ENCODE assay signal across 32 cellular contexts in the genomic region with DNA sequence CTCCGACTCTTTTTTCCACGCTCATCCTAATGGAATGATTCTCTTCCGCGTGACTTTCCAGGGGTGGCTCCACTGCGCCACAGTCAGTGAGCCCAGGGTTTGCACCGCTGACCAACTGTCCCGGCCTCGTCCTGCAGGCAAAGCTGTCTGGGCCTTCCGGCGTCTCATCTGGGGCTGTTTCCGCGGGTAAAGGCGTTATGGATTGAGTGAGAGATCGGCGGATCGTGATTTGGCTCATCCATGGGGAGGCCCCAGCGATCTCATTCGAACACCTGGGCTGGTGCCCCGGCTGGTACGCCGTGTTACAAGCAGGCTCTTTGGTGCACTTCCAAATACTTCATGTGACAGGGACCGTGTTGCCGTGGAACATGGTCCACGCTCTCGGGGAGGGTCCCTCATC. TPM values are rescaled to one million over a fixed set of nuclear protein-coding genes. Genes with fewer than 3 reads are reported as not detected.
"Had no signal": no experiment of that assay in that cellular context is flagged by ENCODE, and none has a peak within 500 bp of the region (broad histone marks: within the 10 kb centered on the region; RNA-seq: fewer than 3 reads in every experiment).

No MANE protein-coding gene starts in this region.

- H3K4me3 Mint-ChIP-seq: natural killer cell treated with Interleukin-12 subunit alpha and Interleukin-12 subunit beta and Interleukin-15 and Interleukin-18, amount 100 ng/mL, for 72 hours; nephron progenitor cell; neural crest cell; stimulated activated memory B cell treated with anti-CD40 and anti-IgM and Interleukin-4, amounts not matched to agents 10 μg/mL and 1 μg/mL and 100 μg/mL, for 72 hours; stimulated activated naive CD8-positive, alpha-beta T cell treated with anti-CD3 and anti-CD28 coated beads, Interleukin-15, amount 100 ng/mL, for 72 hours; type B pancreatic cell had no signal

- H3K4me1 ChIP-seq: parathyroid adenoma, psoas muscle, spleen, suprapubic skin, testis, tibial artery, transverse colon, upper lobe of right lung, vagina had no signal

- H3K9ac ChIP-seq: parathyroid adenoma had no signal

- DNase-seq: naive thymus-derived CD8-positive, alpha-beta T cell; nephron progenitor cell; occipital lobe; ovary; posterior cingulate gyrus; psoas muscle; right cardiac atrium; spleen; stimulated activated CD4-positive, alpha-beta T cell treated with anti-CD3 and anti-CD28 coated beads, Interleukin-12 subunit alpha, Interleukin-12 subunit beta, amount 100 ng/mL, for 4 hours; stimulated activated CD4-positive, alpha-beta T cell treated with anti-CD3 and anti-CD28 coated beads, Interleukin-1b, Interleukin-23, amount 100 ng/mL, for 48 hours; stimulated activated CD4-positive, alpha-beta T cell treated with anti-CD3 and anti-CD28 coated beads, Interleukin-4, amount 100 ng/mL, for 1 hour; stimulated activated CD4-positive, alpha-beta T cell treated with anti-CD3 and anti-CD28 coated beads, Interleukin-4, amount 100 ng/mL, for 4 hours; stimulated activated CD8-positive, alpha-beta memory T cell treated with anti-CD3 and anti-CD28 coated beads, Interleukin-4, amount 100 ng/mL, for 48 hours; stimulated activated naive CD4-positive, alpha-beta T cell; stimulated activated naive CD8-positive, alpha-beta T cell treated with anti-CD3 and anti-CD28 coated beads, Interleukin-15, amount 100 ng/mL, for 72 hours; stimulated activated naive CD8-positive, alpha-beta T cell treated with anti-CD3 and anti-CD28 coated beads, Interleukin-15, Interleukin-2, amounts not matched to agents 100 U/mL and 50 U/mL, for 24 hours; testis; tibial artery; transverse colon; upper lobe of right lung had no signal

- H3K4me3 ChIP-seq: ovary, psoas muscle, skin epidermis, smooth muscle cell, spleen, suprapubic skin, testis, tibial artery, transverse colon, upper lobe of right lung, vagina had no signal

- H3K36me3 Mint-ChIP-seq: naive thymus-derived CD8-positive, alpha-beta T cell; natural killer cell treated with Interleukin-12 subunit alpha and Interleukin-12 subunit beta and Interleukin-15 and Interleukin-18, amount 100 ng/mL, for 72 hours; stimulated activated memory B cell treated with anti-CD40 and anti-IgM and Interleukin-4, amounts not matched to agents 10 μg/mL and 1 μg/mL and 100 μg/mL, for 72 hours; type B pancreatic cell had no signal

- ATAC-seq: naive thymus-derived CD8-positive, alpha-beta T cell; natural killer cell treated with Interleukin-12 subunit alpha and Interleukin-12 subunit beta and Interleukin-15 and Interleukin-18, amount 100 ng/mL, for 72 hours; psoas muscle; right cardiac atrium; sciatic nerve; stimulated activated memory B cell treated with anti-CD40 and anti-IgM and Interleukin-4, amounts not matched to agents 10 μg/mL and 1 μg/mL and 100 μg/mL, for 72 hours; stimulated activated naive CD8-positive, alpha-beta T cell treated with anti-CD3 and anti-CD28 coated beads, Interleukin-15, amount 100 ng/mL, for 72 hours; stimulated activated naive CD8-positive, alpha-beta T cell treated with anti-CD3 and anti-CD28 coated beads, Interleukin-15, Interleukin-2, amounts not matched to agents 100 U/mL and 50 U/mL, for 24 hours; upper lobe of right lung had no signal

- H3K27me3 ChIP-seq: ovary, testis, upper lobe of right lung, vagina had no signal

- H3K4me1 Mint-ChIP-seq: neural crest cell; stimulated activated memory B cell treated with anti-CD40 and anti-IgM and Interleukin-4, amounts not matched to agents 10 μg/mL and 1 μg/mL and 100 μg/mL, for 72 hours; stimulated activated naive CD8-positive, alpha-beta T cell treated with anti-CD3 and anti-CD28 coated beads, Interleukin-15, amount 100 ng/mL, for 72 hours had no signal

- H3K79me2 ChIP-seq: parathyroid adenoma had no signal

- H2AFZ ChIP-seq: parathyroid adenoma had no signal

- H3K9me3 Mint-ChIP-seq: naive thymus-derived CD8-positive, alpha-beta T cell; natural killer cell treated with Interleukin-12 subunit alpha and Interleukin-12 subunit beta and Interleukin-15 and Interleukin-18, amount 100 ng/mL, for 72 hours; neural crest cell; stimulated activated memory B cell treated with anti-CD40 and anti-IgM and Interleukin-4, amounts not matched to agents 10 μg/mL and 1 μg/mL and 100 μg/mL, for 72 hours; stimulated activated naive CD8-positive, alpha-beta T cell treated with anti-CD3 and anti-CD28 coated beads, Interleukin-15, amount 100 ng/mL, for 72 hours; type B pancreatic cell had no signal

- H3K27ac ChIP-seq: ovary, parathyroid adenoma, psoas muscle, skin epidermis, spleen, suprapubic skin, testis, tibial artery, transverse colon, upper lobe of right lung, vagina had no signal

- H3K4me2 ChIP-seq: smooth muscle cell had no signal

- H3K9me3 ChIP-seq: ovary, psoas muscle, spleen, suprapubic skin, testis, transverse colon, upper lobe of right lung, vagina had no signal

- H3K27me3 Mint-ChIP-seq: natural killer cell treated with Interleukin-12 subunit alpha and Interleukin-12 subunit beta and Interleukin-15 and Interleukin-18, amount 100 ng/mL, for 72 hours; progenitor cell of endocrine pancreas; type B pancreatic cell had no signal

- H3K36me3 ChIP-seq: ovary, spleen, suprapubic skin, tibial artery, transverse colon, upper lobe of right lung, vagina had no signal

- H3K27ac Mint-ChIP-seq: naive thymus-derived CD8-positive, alpha-beta T cell; natural killer cell treated with Interleukin-12 subunit alpha and Interleukin-12 subunit beta and Interleukin-15 and Interleukin-18, amount 100 ng/mL, for 72 hours; progenitor cell of endocrine pancreas; stimulated activated memory B cell treated with anti-CD40 and anti-IgM and Interleukin-4, amounts not matched to agents 10 μg/mL and 1 μg/mL and 100 μg/mL, for 72 hours; stimulated activated naive CD8-positive, alpha-beta T cell treated with anti-CD3 and anti-CD28 coated beads, Interleukin-15, amount 100 ng/mL, for 72 hours; type B pancreatic cell had no signal

RNA-seq across cellular contexts. Expression of a gene that starts 47.8 kb away (rescaled TPM):
- total RNA-seq: natural killer cell treated with Interleukin-12 subunit alpha and Interleukin-12 subunit beta and Interleukin-15 and Interleukin-18, amount 100 ng/mL, for 72 hours; ovary; renal cortical epithelial cell; sciatic nerve; upper lobe of right lung had no signal
- polyA plus RNA-seq: naive thymus-derived CD8-positive, alpha-beta T cell; ovary had no signal
